In genomic region chr3:67094769-67095168, GRCh38 we compare ENCODE assay signal across 19 cellular contexts.
DNase-seq lines count a peak whose midpoint lies in the region; ATAC-seq and TF ChIP-seq lines count a peak whose summit lies in the region.
"Had no signal": no experiment of that assay in that cellular context is flagged by ENCODE, and none has a peak within 500 bp of the region (broad histone marks: within the 10 kb centered on the region; RNA-seq: fewer than 3 reads in every experiment).

No MANE protein-coding gene starts in this region.

- H3K9me3 ChIP-seq in prostate gland, result no peaks in the 10 kb centered on the region
- no peaks in the 10 kb centered on the region for H3K9me3 ChIP-seq in CD4-positive, alpha-beta memory T cell (ENCODE audit: control insufficient read depth in 1 of 2, low read length in 2 of 2)
- H3K9me3 ChIP-seq: Caco-2, gastroesophageal sphincter, thoracic aorta had no signal

- H3K27ac ChIP-seq in prostate gland, result no peak overlapping the region
- no peak overlapping the region for H3K27ac ChIP-seq in CD4-positive, alpha-beta memory T cell (ENCODE audit: low read depth, low read length)
- H3K27ac ChIP-seq: gastroesophageal sphincter, neural progenitor cell, thoracic aorta had no signal

- intact Hi-C loops in prostate gland (cut with DNase I), result no loop called here
- intact Hi-C loops in CD4-positive, alpha-beta memory T cell (cut with micrococcal nuclease), result no loop called here

- H3K27me3 Mint-ChIP-seq in CD4-positive, alpha-beta memory T cell, result peaks cover 0 to 7% of the 10 kb centered on the region in 2 donors

- no peak for TF ChIP-seq POLR2A in prostate gland (IDR thresholded peaks at IDR 0.05)

- H3K4me1 Mint-ChIP-seq in CD4-positive, alpha-beta memory T cell, result no peaks in the 10 kb centered on the region
- H3K4me1 Mint-ChIP-seq: stimulated activated effector memory CD8-positive, alpha-beta T cell treated with anti-CD3 and anti-CD28 coated beads, Interleukin-12 subunit alpha, Interleukin-12 subunit beta, amount 100 ng/mL, for 72 hours had no signal

- H3K4me3 ChIP-seq in prostate gland, result no peak overlapping the region
- H3K4me3 ChIP-seq in CD4-positive, alpha-beta memory T cell (ENCODE audit: low read length in 2 of 2), result no peak overlapping the region
- H3K4me3 ChIP-seq: gastroesophageal sphincter, neural progenitor cell, thoracic aorta had no signal

- ATAC-seq in GM18909 (IDR thresholded peaks at IDR 0.05; ENCODE audit: poor library complexity, unreplicated experiment), result no peak
- ATAC-seq: gastroesophageal sphincter; stimulated activated effector memory CD8-positive, alpha-beta T cell treated with anti-CD3 and anti-CD28 coated beads, Interleukin-12 subunit alpha, Interleukin-12 subunit beta, amount 100 ng/mL, for 72 hours had no signal

- H3K4me3 Mint-ChIP-seq in CD4-positive, alpha-beta memory T cell, result no peak overlapping the region
- H3K4me3 Mint-ChIP-seq: neural progenitor cell; stimulated activated effector memory CD8-positive, alpha-beta T cell treated with anti-CD3 and anti-CD28 coated beads, Interleukin-12 subunit alpha, Interleukin-12 subunit beta, amount 100 ng/mL, for 72 hours had no signal

- 29% methylated on average over 1 of the region's 1 CpG for WGBS in prostate gland

- POLR2A ChIA-PET in CD4-positive, alpha-beta memory T cell (lab: Charles Lee; ENCODE audit: partially characterized antibody), result no interaction called here

- H3K27ac Mint-ChIP-seq in CD4-positive, alpha-beta memory T cell, result no peak overlapping the region
- H3K27ac Mint-ChIP-seq: neural progenitor cell; stimulated activated effector memory CD8-positive, alpha-beta T cell treated with anti-CD3 and anti-CD28 coated beads, Interleukin-12 subunit alpha, Interleukin-12 subunit beta, amount 100 ng/mL, for 72 hours had no signal

- peaks cover 0 to 6% (median 0%) of the 10 kb centered on the region in 8 donors for H3K9me3 Mint-ChIP-seq in CD4-positive, alpha-beta memory T cell
- H3K9me3 Mint-ChIP-seq: neural progenitor cell; stimulated activated effector memory CD8-positive, alpha-beta T cell treated with anti-CD3 and anti-CD28 coated beads, Interleukin-12 subunit alpha, Interleukin-12 subunit beta, amount 100 ng/mL, for 72 hours had no signal

- CTCF ChIA-PET in CD4-positive, alpha-beta memory T cell (lab: Charles Lee; ENCODE audit: partially characterized antibody), result interaction anchor here (1.4 kb wide), 1 partner anchor 12 kb away, joined by 3 read pairs; no protein-coding TSS in a partner anchor

- no peaks in the 10 kb centered on the region for H3K27me3 ChIP-seq in prostate gland (replicated peaks; ENCODE audit: insufficient read depth)
- H3K27me3 ChIP-seq in CD4-positive, alpha-beta memory T cell (ENCODE audit: insufficient read depth, low read length), result no peaks in the 10 kb centered on the region
- H3K27me3 ChIP-seq: neural progenitor cell had no signal

- DNase-seq in DMS153 (lab: John Stamatoyannopoulos, UW) (peak; percentile 8), amniotic epithelial cell (ENCODE audit: low read depth) (peak; percentile 20), fibroblast of the conjunctiva (ENCODE audit: low read depth) (peak; percentile 13), prostate gland (ENCODE audit: low spot score) (peak; percentile 20), NCI-H2081 treated with DMSO at 0.1 percent for 48 hours (lab: John Stamatoyannopoulos, UW) (no peak)
- DNase-seq in stimulated activated naive CD4-positive, alpha-beta T cell (lab: John Stamatoyannopoulos, UW), result no peak
- no peak for DNase-seq in CD4-positive, alpha-beta memory T cell
- DNase-seq: activated naive CD4-positive, alpha-beta T cell treated with Interleukin-2 at 50 U/mL for 16 hours; activated T-cell treated with anti-CD3 and anti-CD28 coated beads for 4 hours; Caco-2; kidney glomerular epithelial cell; NCI-H1105 treated with DMSO at 0.1 percent for 48 hours; NCI-H526; SHP77 had no signal

- no peaks in the 10 kb centered on the region for H3K36me3 ChIP-seq in prostate gland
- no peaks in the 10 kb centered on the region for H3K36me3 ChIP-seq in CD4-positive, alpha-beta memory T cell (ENCODE audit: insufficient read depth, low read length)
- H3K36me3 ChIP-seq: gastroesophageal sphincter, neural progenitor cell, thoracic aorta had no signal

- no peak for TF ChIP-seq CTCF in prostate gland (IDR thresholded peaks at IDR 0.05)

- no peaks in the 10 kb centered on the region for H3K4me1 ChIP-seq in prostate gland (replicated peaks)
- H3K4me1 ChIP-seq in CD4-positive, alpha-beta memory T cell (ENCODE audit: insufficient read depth, low read length), result no peaks in the 10 kb centered on the region
- H3K4me1 ChIP-seq: Caco-2, neural progenitor cell had no signal

- H3K36me3 Mint-ChIP-seq in CD4-positive, alpha-beta memory T cell, result no peaks in the 10 kb centered on the region
- H3K36me3 Mint-ChIP-seq: neural progenitor cell; stimulated activated effector memory CD8-positive, alpha-beta T cell treated with anti-CD3 and anti-CD28 coated beads, Interleukin-12 subunit alpha, Interleukin-12 subunit beta, amount 100 ng/mL, for 72 hours had no signal

Comparison
In these comparisons a context has a peak if more than half of its experiments do, and no peak if none do; other contexts are left out.
1. DNase-seq: peak in DMS153 (single experiment), amniotic epithelial cell (single experiment), fibroblast of the conjunctiva (single experiment) and prostate gland (single experiment); none in stimulated activated naive CD4-positive, alpha-beta T cell (0 of 6), NCI-H2081 treated with DMSO at 0.1 percent for 48 hours (single experiment) and CD4-positive, alpha-beta memory T cell (0 of 5).